In the genomic region with DNA sequence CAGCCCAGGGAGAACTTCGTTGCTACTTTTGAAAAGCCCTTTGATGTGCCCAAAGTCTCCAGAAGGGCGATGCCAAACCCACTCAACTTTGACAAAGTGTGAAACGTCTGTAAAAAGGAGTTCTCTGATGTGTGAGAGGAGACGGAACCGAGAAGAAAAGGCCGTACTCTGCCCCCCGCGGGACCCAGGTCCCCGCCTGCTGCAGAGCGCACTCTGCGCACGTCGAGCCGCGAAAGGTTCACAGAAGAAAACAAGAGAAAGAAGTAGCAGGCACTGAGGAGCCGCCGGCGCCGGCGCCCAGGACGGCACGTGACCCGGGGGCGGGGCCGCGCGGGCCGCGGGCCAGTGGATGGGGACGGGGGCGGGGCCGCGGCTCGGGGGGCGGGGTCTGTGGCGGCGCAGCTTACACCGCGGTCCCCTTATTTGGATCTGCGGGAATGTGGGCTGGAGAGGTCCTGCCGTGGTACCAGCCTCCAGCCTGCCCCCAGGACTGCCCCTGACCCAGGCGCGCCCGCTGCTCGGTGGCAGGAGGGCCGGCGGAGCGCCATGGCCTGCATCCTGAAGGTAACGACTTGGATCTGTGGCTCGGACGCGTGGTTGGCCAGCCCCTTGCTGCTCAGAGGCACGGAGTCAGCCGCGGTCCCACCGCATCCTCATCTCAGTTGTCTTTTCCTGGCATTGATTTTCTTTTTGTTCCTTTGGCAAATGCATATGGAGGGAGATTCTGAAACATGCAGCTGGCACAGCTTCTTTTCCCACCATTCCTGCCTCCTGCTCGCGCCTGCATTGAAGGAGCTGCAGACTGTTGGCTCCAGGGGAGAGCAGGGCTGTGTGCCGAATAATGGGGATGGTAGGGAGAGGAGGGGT, we compare ENCODE assay signal across 1 cellular context.
TF ChIP-seq lines count a peak whose summit lies in the region.

A gene (plus strand): TSS at position 426 of the 867 bp plus-strand sequence.

TF ChIP-seq in H1, 55 proteins besides CTCF, POLR2A, EP300 and RAD21:
- TF ChIP-seq ASH2L (IDR thresholded peaks at IDR 0.05; ENCODE audit: low read length) (peak; percentile 79), CEBPB (IDR thresholded peaks at IDR 0.05; ENCODE audit: low read depth, low read length) (no peak), KDM1A (IDR thresholded peaks at IDR 0.05; ENCODE audit: borderline replicate concordance, low read length) (no peak), CTBP2 (IDR thresholded peaks at IDR 0.05; ENCODE audit: borderline replicate concordance, insufficient read depth, insufficient read length, low read length) (no peak), CHD2 (IDR thresholded peaks at IDR 0.05; ENCODE audit: low read length) (no peak), RBBP5 (IDR thresholded peaks at IDR 0.05; ENCODE audit: borderline replicate concordance, low read depth, low read length) (peak; percentile 86), POLR2AphosphoS5 (IDR thresholded peaks at IDR 0.05; ENCODE audit: low read depth, low read length) (peak; percentile 85), FOSL1 (IDR thresholded peaks at IDR 0.05; ENCODE audit: insufficient read depth, low read depth, low read length) (no peak), POU5F1 (IDR thresholded peaks at IDR 0.05; ENCODE audit: low read depth, low read length) (no peak), CBX8 (IDR thresholded peaks at IDR 0.05; ENCODE audit: borderline replicate concordance, low read depth, low read length) (no peak), NANOG (IDR thresholded peaks at IDR 0.05; ENCODE audit: insufficient read depth, low read depth, low read length, poor library complexity, severe bottlenecking) (no peak), NRF1 (IDR thresholded peaks at IDR 0.05; ENCODE audit: low read depth, low read length) (no peak), HDAC2 (IDR thresholded peaks at IDR 0.05; ENCODE audit: borderline replicate concordance in 1 of 2, low read depth in 2 of 2, low read length in 2 of 2) (peak; percentile 55 to 82; a peak in 1 of 4 replicates), SP2 (IDR thresholded peaks at IDR 0.05; ENCODE audit: low read length) (no peak), SAP30 (IDR thresholded peaks at IDR 0.05; ENCODE audit: insufficient read depth, insufficient replicate concordance, low read length) (no peak), MAFK (IDR thresholded peaks at IDR 0.05; ENCODE audit: low read depth, low read length) (no peak), SRF (IDR thresholded peaks at IDR 0.05; ENCODE audit: low read depth, low read length) (peak; percentile 38; the same call in 1 of the 2 replicates), HDAC6 (IDR thresholded peaks at IDR 0.05; ENCODE audit: low read depth, low read length) (no peak), JUND (IDR thresholded peaks at IDR 0.05; ENCODE audit: low read length) (no peak; the same call in 1 of the 2 replicates), SIN3A (conservative IDR thresholded peaks at IDR 0.05 in 1 of 2, IDR thresholded peaks at IDR 0.05 in 1 of 2; ENCODE audit: low read depth in 1 of 2, low read length in 2 of 2) (0 out of 4 replicates have a peak, but pooled peaks of 1 of the 2 experiments have one; percentile 45), TAF1 (IDR thresholded peaks at IDR 0.05; ENCODE audit: low read depth, low read length) (peak; percentile 90), JUN (IDR thresholded peaks at IDR 0.05; ENCODE audit: low read depth, low read length) (no peak), PHF8 (conservative IDR thresholded peaks at IDR 0.05; ENCODE audit: low read depth, low read length) (peak; percentile 73), TBP (IDR thresholded peaks at IDR 0.05; ENCODE audit: low read depth, low read length) (peak; percentile 81), SIX5 (IDR thresholded peaks at IDR 0.05; ENCODE audit: low read depth, low read length) (no peak), RFX5 (IDR thresholded peaks at IDR 0.05; ENCODE audit: borderline replicate concordance, low read depth, low read length) (no peak), SP4 (IDR thresholded peaks at IDR 0.05; ENCODE audit: low read length) (no peak), KDM4A (IDR thresholded peaks at IDR 0.05; ENCODE audit: low read depth, low read length, severe bottlenecking) (peak; percentile 79), GTF2F1 (IDR thresholded peaks at IDR 0.05; ENCODE audit: borderline replicate concordance, low read depth, low read length) (no peak), KDM5A (IDR thresholded peaks at IDR 0.05; ENCODE audit: low read length) (no peak), YY1 (IDR thresholded peaks at IDR 0.05; ENCODE audit: low read depth, low read length) (peak; percentile 6; the same call in 1 of the 2 replicates), TAF7 (optimal IDR thresholded peaks at IDR 0.05; ENCODE audit: borderline replicate concordance, low read depth, low read length) (peak; percentile 71), RNF2 (IDR thresholded peaks at IDR 0.05; ENCODE audit: borderline replicate concordance, low read depth, low read length, missing control alignments, poor library complexity, severe bottlenecking) (no peak), CHD1 (IDR thresholded peaks at IDR 0.05; ENCODE audit: low read depth, low read length) (no peak)
- TF ChIP-seq, protein P1, sequence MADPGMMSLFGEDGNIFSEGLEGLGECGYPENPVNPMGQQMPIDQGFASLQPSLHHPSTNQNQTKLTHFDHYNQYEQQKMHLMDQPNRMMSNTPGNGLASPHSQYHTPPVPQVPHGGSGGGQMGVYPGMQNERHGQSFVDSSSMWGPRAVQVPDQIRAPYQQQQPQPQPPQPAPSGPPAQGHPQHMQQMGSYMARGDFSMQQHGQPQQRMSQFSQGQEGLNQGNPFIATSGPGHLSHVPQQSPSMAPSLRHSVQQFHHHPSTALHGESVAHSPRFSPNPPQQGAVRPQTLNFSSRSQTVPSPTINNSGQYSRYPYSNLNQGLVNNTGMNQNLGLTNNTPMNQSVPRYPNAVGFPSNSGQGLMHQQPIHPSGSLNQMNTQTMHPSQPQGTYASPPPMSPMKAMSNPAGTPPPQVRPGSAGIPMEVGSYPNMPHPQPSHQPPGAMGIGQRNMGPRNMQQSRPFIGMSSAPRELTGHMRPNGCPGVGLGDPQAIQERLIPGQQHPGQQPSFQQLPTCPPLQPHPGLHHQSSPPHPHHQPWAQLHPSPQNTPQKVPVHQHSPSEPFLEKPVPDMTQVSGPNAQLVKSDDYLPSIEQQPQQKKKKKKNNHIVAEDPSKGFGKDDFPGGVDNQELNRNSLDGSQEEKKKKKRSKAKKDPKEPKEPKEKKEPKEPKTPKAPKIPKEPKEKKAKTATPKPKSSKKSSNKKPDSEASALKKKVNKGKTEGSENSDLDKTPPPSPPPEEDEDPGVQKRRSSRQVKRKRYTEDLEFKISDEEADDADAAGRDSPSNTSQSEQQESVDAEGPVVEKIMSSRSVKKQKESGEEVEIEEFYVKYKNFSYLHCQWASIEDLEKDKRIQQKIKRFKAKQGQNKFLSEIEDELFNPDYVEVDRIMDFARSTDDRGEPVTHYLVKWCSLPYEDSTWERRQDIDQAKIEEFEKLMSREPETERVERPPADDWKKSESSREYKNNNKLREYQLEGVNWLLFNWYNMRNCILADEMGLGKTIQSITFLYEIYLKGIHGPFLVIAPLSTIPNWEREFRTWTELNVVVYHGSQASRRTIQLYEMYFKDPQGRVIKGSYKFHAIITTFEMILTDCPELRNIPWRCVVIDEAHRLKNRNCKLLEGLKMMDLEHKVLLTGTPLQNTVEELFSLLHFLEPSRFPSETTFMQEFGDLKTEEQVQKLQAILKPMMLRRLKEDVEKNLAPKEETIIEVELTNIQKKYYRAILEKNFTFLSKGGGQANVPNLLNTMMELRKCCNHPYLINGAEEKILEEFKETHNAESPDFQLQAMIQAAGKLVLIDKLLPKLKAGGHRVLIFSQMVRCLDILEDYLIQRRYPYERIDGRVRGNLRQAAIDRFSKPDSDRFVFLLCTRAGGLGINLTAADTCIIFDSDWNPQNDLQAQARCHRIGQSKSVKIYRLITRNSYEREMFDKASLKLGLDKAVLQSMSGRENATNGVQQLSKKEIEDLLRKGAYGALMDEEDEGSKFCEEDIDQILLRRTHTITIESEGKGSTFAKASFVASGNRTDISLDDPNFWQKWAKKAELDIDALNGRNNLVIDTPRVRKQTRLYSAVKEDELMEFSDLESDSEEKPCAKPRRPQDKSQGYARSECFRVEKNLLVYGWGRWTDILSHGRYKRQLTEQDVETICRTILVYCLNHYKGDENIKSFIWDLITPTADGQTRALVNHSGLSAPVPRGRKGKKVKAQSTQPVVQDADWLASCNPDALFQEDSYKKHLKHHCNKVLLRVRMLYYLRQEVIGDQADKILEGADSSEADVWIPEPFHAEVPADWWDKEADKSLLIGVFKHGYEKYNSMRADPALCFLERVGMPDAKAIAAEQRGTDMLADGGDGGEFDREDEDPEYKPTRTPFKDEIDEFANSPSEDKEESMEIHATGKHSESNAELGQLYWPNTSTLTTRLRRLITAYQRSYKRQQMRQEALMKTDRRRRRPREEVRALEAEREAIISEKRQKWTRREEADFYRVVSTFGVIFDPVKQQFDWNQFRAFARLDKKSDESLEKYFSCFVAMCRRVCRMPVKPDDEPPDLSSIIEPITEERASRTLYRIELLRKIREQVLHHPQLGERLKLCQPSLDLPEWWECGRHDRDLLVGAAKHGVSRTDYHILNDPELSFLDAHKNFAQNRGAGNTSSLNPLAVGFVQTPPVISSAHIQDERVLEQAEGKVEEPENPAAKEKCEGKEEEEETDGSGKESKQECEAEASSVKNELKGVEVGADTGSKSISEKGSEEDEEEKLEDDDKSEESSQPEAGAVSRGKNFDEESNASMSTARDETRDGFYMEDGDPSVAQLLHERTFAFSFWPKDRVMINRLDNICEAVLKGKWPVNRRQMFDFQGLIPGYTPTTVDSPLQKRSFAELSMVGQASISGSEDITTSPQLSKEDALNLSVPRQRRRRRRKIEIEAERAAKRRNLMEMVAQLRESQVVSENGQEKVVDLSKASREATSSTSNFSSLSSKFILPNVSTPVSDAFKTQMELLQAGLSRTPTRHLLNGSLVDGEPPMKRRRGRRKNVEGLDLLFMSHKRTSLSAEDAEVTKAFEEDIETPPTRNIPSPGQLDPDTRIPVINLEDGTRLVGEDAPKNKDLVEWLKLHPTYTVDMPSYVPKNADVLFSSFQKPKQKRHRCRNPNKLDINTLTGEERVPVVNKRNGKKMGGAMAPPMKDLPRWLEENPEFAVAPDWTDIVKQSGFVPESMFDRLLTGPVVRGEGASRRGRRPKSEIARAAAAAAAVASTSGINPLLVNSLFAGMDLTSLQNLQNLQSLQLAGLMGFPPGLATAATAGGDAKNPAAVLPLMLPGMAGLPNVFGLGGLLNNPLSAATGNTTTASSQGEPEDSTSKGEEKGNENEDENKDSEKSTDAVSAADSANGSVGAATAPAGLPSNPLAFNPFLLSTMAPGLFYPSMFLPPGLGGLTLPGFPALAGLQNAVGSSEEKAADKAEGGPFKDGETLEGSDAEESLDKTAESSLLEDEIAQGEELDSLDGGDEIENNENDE (IDR thresholded peaks at IDR 0.05; ENCODE audit: insufficient replicate concordance, low read length), result no peak
- TF ChIP-seq, protein P2, sequence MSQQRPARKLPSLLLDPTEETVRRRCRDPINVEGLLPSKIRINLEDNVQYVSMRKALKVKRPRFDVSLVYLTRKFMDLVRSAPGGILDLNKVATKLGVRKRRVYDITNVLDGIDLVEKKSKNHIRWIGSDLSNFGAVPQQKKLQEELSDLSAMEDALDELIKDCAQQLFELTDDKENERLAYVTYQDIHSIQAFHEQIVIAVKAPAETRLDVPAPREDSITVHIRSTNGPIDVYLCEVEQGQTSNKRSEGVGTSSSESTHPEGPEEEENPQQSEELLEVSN (IDR thresholded peaks at IDR 0.05), result peak; percentile 94
- TF ChIP-seq, protein P3, sequence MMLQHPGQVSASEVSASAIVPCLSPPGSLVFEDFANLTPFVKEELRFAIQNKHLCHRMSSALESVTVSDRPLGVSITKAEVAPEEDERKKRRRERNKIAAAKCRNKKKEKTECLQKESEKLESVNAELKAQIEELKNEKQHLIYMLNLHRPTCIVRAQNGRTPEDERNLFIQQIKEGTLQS (IDR thresholded peaks at IDR 0.05; ENCODE audit: insufficient read depth, low read depth, low read length), result peak; percentile 45; the same call in 1 of the 2 replicates
- TF ChIP-seq, protein P4, sequence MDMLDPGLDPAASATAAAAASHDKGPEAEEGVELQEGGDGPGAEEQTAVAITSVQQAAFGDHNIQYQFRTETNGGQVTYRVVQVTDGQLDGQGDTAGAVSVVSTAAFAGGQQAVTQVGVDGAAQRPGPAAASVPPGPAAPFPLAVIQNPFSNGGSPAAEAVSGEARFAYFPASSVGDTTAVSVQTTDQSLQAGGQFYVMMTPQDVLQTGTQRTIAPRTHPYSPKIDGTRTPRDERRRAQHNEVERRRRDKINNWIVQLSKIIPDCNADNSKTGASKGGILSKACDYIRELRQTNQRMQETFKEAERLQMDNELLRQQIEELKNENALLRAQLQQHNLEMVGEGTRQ (IDR thresholded peaks at IDR 0.05; ENCODE audit: low read length), result peak; percentile 86
- TF ChIP-seq, protein P5, sequence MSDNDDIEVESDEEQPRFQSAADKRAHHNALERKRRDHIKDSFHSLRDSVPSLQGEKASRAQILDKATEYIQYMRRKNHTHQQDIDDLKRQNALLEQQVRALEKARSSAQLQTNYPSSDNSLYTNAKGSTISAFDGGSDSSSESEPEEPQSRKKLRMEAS (IDR thresholded peaks at IDR 0.05), result peak; percentile 82
